9 cellular contexts compared by ENCODE assay signal in the genomic region with DNA sequence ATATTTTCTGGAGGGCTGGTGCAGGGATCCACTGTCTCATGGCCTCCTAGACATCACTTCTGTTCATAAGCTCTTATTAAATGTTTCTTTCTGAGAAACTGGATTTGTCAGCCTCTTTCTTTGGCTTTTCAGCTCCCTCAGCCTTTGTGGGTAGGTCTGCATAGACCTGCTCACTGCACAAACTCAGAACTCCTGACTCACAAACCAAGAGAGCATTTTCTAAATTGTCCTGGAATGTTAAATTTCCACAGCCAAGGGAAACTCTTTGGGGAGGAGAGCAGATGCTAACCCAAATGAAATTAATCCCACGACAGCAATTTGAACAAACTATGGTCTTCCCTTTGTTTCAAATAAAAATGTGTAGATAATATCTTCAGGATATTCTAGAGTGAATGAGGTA. TPM values are rescaled to one million over a fixed set of nuclear protein-coding genes. Genes with fewer than 3 reads are reported as not detected.
A peak's percentile ranks its signal among the peaks of the same experiment; 100 is the strongest.
DNase-seq lines count a peak whose midpoint lies in the region; ATAC-seq and TF ChIP-seq lines count a peak whose summit lies in the region.
"Had no signal": no experiment of that assay in that cellular context is flagged by ENCODE, and none has a peak within 500 bp of the region (broad histone marks: within the 10 kb centered on the region; RNA-seq: fewer than 3 reads in every experiment).

No MANE protein-coding gene starts in this region.

- no peak overlapping the region for H2AFZ ChIP-seq in neural progenitor cell (replicated peaks)

- H3K4me3 Mint-ChIP-seq in naive thymus-derived CD4-positive, alpha-beta T cell = peak overlapping the region in 1 of 10 donors; percentile 70
- no peak overlapping the region for H3K4me3 Mint-ChIP-seq in CD14-positive monocyte
- H3K4me3 Mint-ChIP-seq in neural progenitor cell = no peak overlapping the region
- H3K4me3 Mint-ChIP-seq: activated naive CD4-positive, alpha-beta T cell treated with anti-CD3 and anti-CD28 coated beads, Interleukin-2, amount 10 ng/mL, durations not matched to agents 7 days and 5 days had no signal

- CTCF ChIA-PET in BJ (lab: Yijun Ruan, JAX) = interaction anchor here (0.5 to 4.0 kb wide), 6 partner anchors 10 to 220 kb away, joined by 3 to 21 read pairs (median 5); partner anchors contain the start of gene COX14
- CTCF ChIA-PET in Panc1 (lab: Charles Lee) = no interaction called here
- CTCF ChIA-PET in naive thymus-derived CD4-positive, alpha-beta T cell (lab: Charles Lee) = interaction anchor here (0.9 to 1.5 kb wide), 2 partner anchors 14 to 34 kb away, joined by 3 to 4 read pairs; no protein-coding TSS in a partner anchor

- H3K36me3 ChIP-seq in BJ (ENCODE audit: control insufficient read depth, insufficient read depth, low read length) = peaks cover 26% of the 10 kb centered on the region
- peaks cover 10% of the 10 kb centered on the region for H3K36me3 ChIP-seq in Panc1 (ENCODE audit: control insufficient read depth, insufficient read depth, low read length)
- peaks cover 43% of the 10 kb centered on the region for H3K36me3 ChIP-seq in brain microvascular endothelial cell (replicated peaks)
- H3K36me3 ChIP-seq in naive thymus-derived CD4-positive, alpha-beta T cell (ENCODE audit: control insufficient read depth in 2 of 3, insufficient read depth in 3 of 3, low read length in 3 of 3) = peaks cover 0 to 17% (median 6%) of the 10 kb centered on the region in 3 experiments
- H3K36me3 ChIP-seq in MG63 = peaks cover 56% of the 10 kb centered on the region
- no peaks in the 10 kb centered on the region for H3K36me3 ChIP-seq in neural progenitor cell

- H3K27me3 Mint-ChIP-seq in naive thymus-derived CD4-positive, alpha-beta T cell = no peaks in the 10 kb centered on the region
- peaks cover 0 to 3% (median 0%) of the 10 kb centered on the region in 3 donors for H3K27me3 Mint-ChIP-seq in CD14-positive monocyte (ENCODE audit: low read depth in 3 of 3)
- H3K27me3 Mint-ChIP-seq in neural progenitor cell (ENCODE audit: insufficient read depth, low read depth) = peaks cover 4% of the 10 kb centered on the region
- H3K27me3 Mint-ChIP-seq: activated naive CD4-positive, alpha-beta T cell treated with anti-CD3 and anti-CD28 coated beads, Interleukin-2, amount 10 ng/mL, durations not matched to agents 7 days and 5 days had no signal

- H3K79me2 ChIP-seq in neural progenitor cell (ENCODE audit: low read depth) = no peaks in the 10 kb centered on the region

- no TSS peak for BruUV-seq in Panc1 (replicated peaks; lab: Mats Ljungman, UMichigan)

- H3K4me1 ChIP-seq in Panc1 (ENCODE audit: control insufficient read depth, insufficient read depth, low read length) (peaks cover 29% of the 10 kb centered on the region), neural progenitor cell (peaks cover 8% of the 10 kb centered on the region)
- H3K4me1 ChIP-seq in naive thymus-derived CD4-positive, alpha-beta T cell (ENCODE audit: control insufficient read depth in 2 of 2, insufficient read depth in 2 of 2, low read length in 2 of 2) = peaks cover 0 to 4% of the 10 kb centered on the region in 2 donors

- H3F3A ChIP-seq in neural progenitor cell (ENCODE audit: low read depth) = peaks cover 3% of the 10 kb centered on the region

- no peak overlapping the region for H3K9ac ChIP-seq in neural progenitor cell

- no peaks in the 10 kb centered on the region for H3K9me3 ChIP-seq in Panc1 (ENCODE audit: control insufficient read depth, insufficient read depth, low read depth, low read length)
- H3K9me3 ChIP-seq in naive thymus-derived CD4-positive, alpha-beta T cell (ENCODE audit: control insufficient read depth in 2 of 3, low read length in 3 of 3) = no peaks in the 10 kb centered on the region
- no peaks in the 10 kb centered on the region for H3K9me3 ChIP-seq in MG63
- no peaks in the 10 kb centered on the region for H3K9me3 ChIP-seq in neural progenitor cell (ENCODE audit: low read depth)

- peaks cover 0 to 19% (median 6%) of the 10 kb centered on the region in 5 donors for H3K36me3 Mint-ChIP-seq in naive thymus-derived CD4-positive, alpha-beta T cell
- H3K36me3 Mint-ChIP-seq in CD14-positive monocyte (peaks cover 0 to 1% of the 10 kb centered on the region in 2 donors), neural progenitor cell (no peaks in the 10 kb centered on the region)

- no peak overlapping the region for H3K4me2 ChIP-seq in neural progenitor cell

- TF ChIP-seq CTCF in BJ (IDR thresholded peaks at IDR 0.05; ENCODE audit: insufficient read depth, low read depth, low read length) = no peak
- no peak for TF ChIP-seq CTCF in Panc1 (IDR thresholded peaks at IDR 0.05)
- TF ChIP-seq CTCF in brain microvascular endothelial cell (IDR thresholded peaks at IDR 0.05; ENCODE audit: low read depth, low read length, missing control alignments) = no peak
- no peak for TF ChIP-seq CTCF in CD14-positive monocyte (IDR thresholded peaks at IDR 0.05)
- no peak for TF ChIP-seq CTCF in neural progenitor cell (IDR thresholded peaks at IDR 0.05)

- H3K4me3 ChIP-seq in BJ (ENCODE audit: low read depth, low read length) = no peak overlapping the region
- no peak overlapping the region for H3K4me3 ChIP-seq in Panc1 (ENCODE audit: low read depth in 2 of 2, low read length in 2 of 2)
- H3K4me3 ChIP-seq in brain microvascular endothelial cell (ENCODE audit: low read depth, low read length) = no peak overlapping the region
- no peak overlapping the region for H3K4me3 ChIP-seq in naive thymus-derived CD4-positive, alpha-beta T cell (ENCODE audit: low read length)
- H3K4me3 ChIP-seq in MG63 = no peak overlapping the region
- H3K4me3 ChIP-seq in neural progenitor cell = no peak overlapping the region

- peak overlapping the region in 6 of 9 donors; percentile 10 to 92 (median 32) for H3K27ac Mint-ChIP-seq in naive thymus-derived CD4-positive, alpha-beta T cell
- H3K27ac Mint-ChIP-seq in CD14-positive monocyte (no peak overlapping the region), neural progenitor cell (no peak overlapping the region)

- peaks cover 12 to 57% (median 14%) of the 10 kb centered on the region in 7 donors for H3K4me1 Mint-ChIP-seq in naive thymus-derived CD4-positive, alpha-beta T cell
- H3K4me1 Mint-ChIP-seq in CD14-positive monocyte = no peaks in the 10 kb centered on the region
- H3K4me1 Mint-ChIP-seq in neural progenitor cell = peaks cover 5% of the 10 kb centered on the region

- DNase-seq in BJ (ENCODE audit: low read depth) (peak; percentile 54), Panc1 (ENCODE audit: low read depth, low spot score) (no peak), brain microvascular endothelial cell (no peak), CD14-positive monocyte (ENCODE audit: low spot score) (no peak), NCI-H2227 (lab: John Stamatoyannopoulos, UW; ENCODE audit: unreplicated experiment) (no peak), MG63 (no peak), neural progenitor cell (ENCODE audit: low spot score) (no peak)
- no peak for DNase-seq in naive thymus-derived CD4-positive, alpha-beta T cell
- DNase-seq: activated naive CD4-positive, alpha-beta T cell treated with anti-CD3 and anti-CD28 coated beads, Interleukin-2, amount 10 ng/mL, durations not matched to agents 7 days and 5 days had no signal

- H4K20me1 ChIP-seq in neural progenitor cell (ENCODE audit: low read depth) = no peaks in the 10 kb centered on the region

- no peak; the same call in 1 of the 2 replicates for ATAC-seq in Panc1
- ATAC-seq in naive thymus-derived CD4-positive, alpha-beta T cell = no peak

- intact Hi-C loops in Panc1 (cut with micrococcal nuclease; ENCODE audit: unreplicated experiment) = loop anchor here (10.0 kb wide), 1 partner anchor 128 kb away; no protein-coding TSS in a partner anchor
- intact Hi-C loops in naive thymus-derived CD4-positive, alpha-beta T cell (cut with micrococcal nuclease) = loop anchor here in 1 of 2 donors (2.0 kb wide), 1 partner anchor 34 kb away; no protein-coding TSS in a partner anchor
- intact Hi-C loops in CD14-positive monocyte (cut with micrococcal nuclease) = no loop called here

- H3K27ac ChIP-seq in Panc1 (ENCODE audit: low read length) (peak overlapping the region; percentile 73), brain microvascular endothelial cell (peak overlapping the region; percentile 92), neural progenitor cell (no peak overlapping the region)
- no peak overlapping the region for H3K27ac ChIP-seq in naive thymus-derived CD4-positive, alpha-beta T cell (ENCODE audit: low read depth, low read length)

- H3K9me3 Mint-ChIP-seq in naive thymus-derived CD4-positive, alpha-beta T cell = no peaks in the 10 kb centered on the region
- peaks cover 0 to 2% (median 0%) of the 10 kb centered on the region in 7 donors for H3K9me3 Mint-ChIP-seq in CD14-positive monocyte
- H3K9me3 Mint-ChIP-seq in neural progenitor cell = no peaks in the 10 kb centered on the region
- H3K9me3 Mint-ChIP-seq: activated naive CD4-positive, alpha-beta T cell treated with anti-CD3 and anti-CD28 coated beads, Interleukin-2, amount 10 ng/mL, durations not matched to agents 7 days and 5 days had no signal

- POLR2A ChIA-PET in BJ (lab: Charles Lee) (interaction anchor here (0.9 to 1.2 kb wide), 2 partner anchors 14 to 75 kb away, joined by 4 to 9 read pairs; partner anchors contain the start of gene COX14), Panc1 (lab: Charles Lee) (interaction anchor here (0.6 kb wide), 1 partner anchor 184 kb away, joined by 7 read pairs; no protein-coding TSS in a partner anchor)
- POLR2A ChIA-PET in naive thymus-derived CD4-positive, alpha-beta T cell (lab: Charles Lee) = interaction anchor here (1.4 to 1.7 kb wide), 2 partner anchors 35 to 74 kb away, joined by 5 to 6 read pairs; partner anchors contain the start of gene COX14

- H3K27me3 ChIP-seq in BJ (ENCODE audit: control insufficient read depth, insufficient read depth, low read length) (no peaks in the 10 kb centered on the region), Panc1 (ENCODE audit: control insufficient read depth, insufficient read depth, low read length) (no peaks in the 10 kb centered on the region), brain microvascular endothelial cell (replicated peaks) (no peaks in the 10 kb centered on the region), MG63 (no peaks in the 10 kb centered on the region), neural progenitor cell (no peaks in the 10 kb centered on the region)
- H3K27me3 ChIP-seq in naive thymus-derived CD4-positive, alpha-beta T cell (ENCODE audit: control insufficient read depth in 2 of 2, insufficient read depth in 2 of 2, low read length in 2 of 2) = no peaks in the 10 kb centered on the region

- in situ Hi-C loops in Panc1 (cut with HindIII; ENCODE audit: low pct_unique_long_range_greater_than_20kb, low sequenced_read_pairs) (no loop called here), brain microvascular endothelial cell (cut with HindIII; ENCODE audit: low pct_ligation_motif_present, low sequenced_read_pairs) (loop anchor here (25.0 kb wide), 1 partner anchor 224 kb away; the partner anchor contains the start of genes AQP2, AQP5 and AQP6)

RNA-seq across cellular contexts. Expression of gene CERS5, which starts 19.5 kb away (rescaled TPM):
- polyA plus RNA-seq in BJ (2011; rRNA removed) (68.0 and 100 TPM in 2 replicates), CD14-positive monocyte (10 to 100 TPM; 38.7 to 44.4 TPM)
- 45.5 and 65.3 TPM in 2 replicates for polyA minus RNA-seq in BJ (2011; rRNA and poly(A)+ RNA removed)
- total RNA-seq in Panc1 (2021; ENCODE audit: unreplicated experiment) (50.5 TPM), neural progenitor cell (ENCODE audit: low replicate concordance) (44.2 and 48.0 TPM in 2 replicates)
- polyA plus RNA-seq in Panc1 (2012; ENCODE audit: insufficient read length) = 40.1 TPM
- total RNA-seq in naive thymus-derived CD4-positive, alpha-beta T cell = 10 to 100 TPM; 41.0 to 52.2 (median 47.7) TPM
- 10 to 100 TPM; 33.7 to 38.1 TPM for polyA plus RNA-seq in naive thymus-derived CD4-positive, alpha-beta T cell
- 38.6 and 40.3 TPM in 2 replicates for total RNA-seq in MG63 (2014; rRNA removed; shearing (Covaris generic); ENCODE audit: low replicate concordance)

Comparison
In these comparisons a context has a peak if more than half of its experiments do, and no peak if none do; other contexts are left out.
1. H3K27ac ChIP-seq: peak in Panc1 (single experiment) and brain microvascular endothelial cell (single experiment); none in naive thymus-derived CD4-positive, alpha-beta T cell (single experiment) and neural progenitor cell (single experiment).
2. H3K27ac Mint-ChIP-seq: peak in naive thymus-derived CD4-positive, alpha-beta T cell (6 of 9); none in CD14-positive monocyte (0 of 7) and neural progenitor cell (single experiment).